In genomic region chr7:74403521-74404387, GRCh38 we compare ENCODE assay signal across 24 cellular contexts.
"Had no signal": no experiment of that assay in that cellular context is flagged by ENCODE, and none has a peak within 500 bp of the region (broad histone marks: within the 10 kb centered on the region; RNA-seq: fewer than 3 reads in every experiment).

No MANE protein-coding gene starts in this region.

- H3K36me3 ChIP-seq: right atrium auricular region, uterus had no signal

- ATAC-seq: activated CD8-positive, alpha-beta memory T cell treated with anti-CD3 and anti-CD28 coated beads, Interleukin-2, amount 10 ng/mL, durations not matched to agents 7 days and 5 days; activated CD8-positive, alpha-beta T cell treated with anti-CD3 and anti-CD28 coated beads for 36 hours; activated naive CD8-positive, alpha-beta T cell treated with anti-CD3 and anti-CD28 coated beads, Interleukin-2, amount 50 U/mL, for 24 hours; naive thymus-derived CD4-positive, alpha-beta T cell; psoas muscle; stimulated activated effector memory CD8-positive, alpha-beta T cell treated with anti-CD3 and anti-CD28 coated beads, Interleukin-12 subunit alpha, Interleukin-12 subunit beta, amount 100 ng/mL, for 72 hours; stimulated activated naive CD8-positive, alpha-beta T cell treated with anti-CD3 and anti-CD28 coated beads, Interleukin-15, amount 100 ng/mL, for 72 hours had no signal

- H3K4me3 ChIP-seq: left ventricle myocardium inferior, psoas muscle, right atrium auricular region, suprapubic skin, tibial nerve, uterus had no signal

- H3K27ac ChIP-seq: left ventricle myocardium inferior, psoas muscle, right atrium auricular region, suprapubic skin, tibial nerve, uterus, VCaP had no signal

- H3K27ac Mint-ChIP-seq: activated CD4-positive, alpha-beta T cell treated with anti-CD3 and anti-CD28 coated beads, Interleukin-2, amount 10 ng/mL, durations not matched to agents 7 days and 5 days; activated CD8-positive, alpha-beta memory T cell treated with anti-CD3 and anti-CD28 coated beads, Interleukin-2, amount 10 ng/mL, durations not matched to agents 7 days and 5 days; activated CD8-positive, alpha-beta T cell treated with anti-CD3 and anti-CD28 coated beads for 36 hours; activated naive CD8-positive, alpha-beta T cell treated with anti-CD3 and anti-CD28 coated beads, Interleukin-2, amount 50 U/mL, for 24 hours; activated T-helper 1 cell treated with anti-CD3 and anti-CD28 coated beads, Interleukin-12 subunit alpha, Interleukin-12 subunit beta, Interleukin-2, Interleukin-4 antibody, amounts not matched to agents 30 ng/mL and 10 ng/mL and 1 ng/mL, durations not matched to agents 14 hours and 24 hours and 36 hours; naive thymus-derived CD4-positive, alpha-beta T cell; stimulated activated effector memory CD8-positive, alpha-beta T cell treated with anti-CD3 and anti-CD28 coated beads, Interleukin-12 subunit alpha, Interleukin-12 subunit beta, amount 100 ng/mL, for 72 hours; stimulated activated naive CD8-positive, alpha-beta T cell treated with anti-CD3 and anti-CD28 coated beads, Interleukin-15, amount 100 ng/mL, for 72 hours; T-helper 2 cell treated with Interferon-gamma antibody and Interleukin-4, amounts not matched to agents 5 μg/mL and 100 μg/mL, for 36 hours had no signal

- H3K27me3 ChIP-seq: right atrium auricular region, suprapubic skin, tibial nerve, uterus had no signal

- H3K4me3 Mint-ChIP-seq: activated CD4-positive, alpha-beta T cell treated with anti-CD3 and anti-CD28 coated beads, Interleukin-2, amount 10 ng/mL, durations not matched to agents 7 days and 5 days; activated CD8-positive, alpha-beta memory T cell treated with anti-CD3 and anti-CD28 coated beads, Interleukin-2, amount 10 ng/mL, durations not matched to agents 7 days and 5 days; activated CD8-positive, alpha-beta T cell treated with anti-CD3 and anti-CD28 coated beads for 36 hours; activated naive CD8-positive, alpha-beta T cell treated with anti-CD3 and anti-CD28 coated beads, Interleukin-2, amount 50 U/mL, for 24 hours; activated T-helper 1 cell treated with anti-CD3 and anti-CD28 coated beads, Interleukin-12 subunit alpha, Interleukin-12 subunit beta, Interleukin-2, Interleukin-4 antibody, amounts not matched to agents 30 ng/mL and 10 ng/mL and 1 ng/mL, durations not matched to agents 14 hours and 24 hours and 36 hours; naive thymus-derived CD4-positive, alpha-beta T cell; neural crest cell; stimulated activated effector memory CD8-positive, alpha-beta T cell treated with anti-CD3 and anti-CD28 coated beads, Interleukin-12 subunit alpha, Interleukin-12 subunit beta, amount 100 ng/mL, for 72 hours; stimulated activated naive CD8-positive, alpha-beta T cell treated with anti-CD3 and anti-CD28 coated beads, Interleukin-15, amount 100 ng/mL, for 72 hours; T-helper 2 cell treated with Interferon-gamma antibody and Interleukin-4, amounts not matched to agents 5 μg/mL and 100 μg/mL, for 36 hours had no signal

- DNase-seq: activated CD4-positive, alpha-beta T cell treated with anti-CD3 and anti-CD28 coated beads, Interleukin-2, amount 10 ng/mL, durations not matched to agents 7 days and 5 days; activated CD4-positive, CD25-positive, alpha-beta regulatory T cell treated with anti-CD3 and anti-CD28 coated beads, Interleukin-2, amount 50 U/mL, for 72 hours; activated CD8-positive, alpha-beta memory T cell treated with anti-CD3 and anti-CD28 coated beads, Interleukin-2, amount 10 ng/mL, durations not matched to agents 7 days and 5 days; activated CD8-positive, alpha-beta T cell treated with anti-CD3 and anti-CD28 coated beads for 36 hours; activated gamma-delta T cell; activated naive CD4-positive, alpha-beta T cell treated with anti-CD3 and anti-CD28 coated beads, Interleukin-2, amount 50 U/mL, for 16 hours; activated naive CD8-positive, alpha-beta T cell treated with anti-CD3 and anti-CD28 coated beads, Interleukin-2, amount 50 U/mL, for 24 hours; cerebellar nuclear complex; foreskin fibroblast; kidney glomerular epithelial cell; left ventricle myocardium inferior; naive thymus-derived CD4-positive, alpha-beta T cell; psoas muscle; stimulated activated CD4-positive, alpha-beta T cell treated with anti-CD3 and anti-CD28 coated beads, Interleukin-12 subunit alpha, Interleukin-12 subunit beta, amount 100 ng/mL, for 4 hours; stimulated activated naive CD8-positive, alpha-beta T cell treated with anti-CD3 and anti-CD28 coated beads, Interleukin-15, amount 100 ng/mL, for 72 hours; uterus had no signal

- H3K9me3 Mint-ChIP-seq: activated CD4-positive, alpha-beta T cell treated with anti-CD3 and anti-CD28 coated beads, Interleukin-2, amount 10 ng/mL, durations not matched to agents 7 days and 5 days; activated CD8-positive, alpha-beta T cell treated with anti-CD3 and anti-CD28 coated beads for 36 hours; activated naive CD8-positive, alpha-beta T cell treated with anti-CD3 and anti-CD28 coated beads, Interleukin-2, amount 50 U/mL, for 24 hours; activated T-helper 1 cell treated with anti-CD3 and anti-CD28 coated beads, Interleukin-12 subunit alpha, Interleukin-12 subunit beta, Interleukin-2, Interleukin-4 antibody, amounts not matched to agents 30 ng/mL and 10 ng/mL and 1 ng/mL, durations not matched to agents 14 hours and 24 hours and 36 hours; naive thymus-derived CD4-positive, alpha-beta T cell; neural crest cell; stimulated activated effector memory CD8-positive, alpha-beta T cell treated with anti-CD3 and anti-CD28 coated beads, Interleukin-12 subunit alpha, Interleukin-12 subunit beta, amount 100 ng/mL, for 72 hours; stimulated activated naive CD8-positive, alpha-beta T cell treated with anti-CD3 and anti-CD28 coated beads, Interleukin-15, amount 100 ng/mL, for 72 hours; T-helper 2 cell treated with Interferon-gamma antibody and Interleukin-4, amounts not matched to agents 5 μg/mL and 100 μg/mL, for 36 hours had no signal

- H3K9me3 ChIP-seq: left ventricle myocardium inferior, psoas muscle, right atrium auricular region, suprapubic skin, tibial nerve, uterus had no signal

- H3K36me3 Mint-ChIP-seq: activated CD8-positive, alpha-beta memory T cell treated with anti-CD3 and anti-CD28 coated beads, Interleukin-2, amount 10 ng/mL, durations not matched to agents 7 days and 5 days; naive thymus-derived CD4-positive, alpha-beta T cell; stimulated activated effector memory CD8-positive, alpha-beta T cell treated with anti-CD3 and anti-CD28 coated beads, Interleukin-12 subunit alpha, Interleukin-12 subunit beta, amount 100 ng/mL, for 72 hours had no signal

- H3K27me3 Mint-ChIP-seq: activated CD4-positive, alpha-beta T cell treated with anti-CD3 and anti-CD28 coated beads, Interleukin-2, amount 10 ng/mL, durations not matched to agents 7 days and 5 days; activated CD8-positive, alpha-beta memory T cell treated with anti-CD3 and anti-CD28 coated beads, Interleukin-2, amount 10 ng/mL, durations not matched to agents 7 days and 5 days; activated naive CD8-positive, alpha-beta T cell treated with anti-CD3 and anti-CD28 coated beads, Interleukin-2, amount 50 U/mL, for 24 hours; naive thymus-derived CD4-positive, alpha-beta T cell; stimulated activated naive CD8-positive, alpha-beta T cell treated with anti-CD3 and anti-CD28 coated beads, Interleukin-15, amount 100 ng/mL, for 72 hours had no signal

- H3K4me1 ChIP-seq: left ventricle myocardium inferior, psoas muscle, right atrium auricular region, suprapubic skin, tibial nerve, uterus had no signal

- H3K4me1 Mint-ChIP-seq: activated CD4-positive, alpha-beta T cell treated with anti-CD3 and anti-CD28 coated beads, Interleukin-2, amount 10 ng/mL, durations not matched to agents 7 days and 5 days; activated CD8-positive, alpha-beta memory T cell treated with anti-CD3 and anti-CD28 coated beads, Interleukin-2, amount 10 ng/mL, durations not matched to agents 7 days and 5 days; activated naive CD8-positive, alpha-beta T cell treated with anti-CD3 and anti-CD28 coated beads, Interleukin-2, amount 50 U/mL, for 24 hours; stimulated activated naive CD8-positive, alpha-beta T cell treated with anti-CD3 and anti-CD28 coated beads, Interleukin-15, amount 100 ng/mL, for 72 hours had no signal
